12 cellular contexts compared by ENCODE assay signal in genomic region chr2:72895759-72896281, GRCh38. TPM values are rescaled to one million over a fixed set of nuclear protein-coding genes. Genes with fewer than 3 reads are reported as not detected.
DNase-seq lines count a peak whose midpoint lies in the region; ATAC-seq and TF ChIP-seq lines count a peak whose summit lies in the region.
"Had no signal": no experiment of that assay in that cellular context is flagged by ENCODE, and none has a peak within 500 bp of the region (broad histone marks: within the 10 kb centered on the region; RNA-seq: fewer than 3 reads in every experiment).

No MANE protein-coding gene starts in this region.

- no peak overlapping the region for H3K9ac ChIP-seq in rectal smooth muscle tissue (ENCODE audit: low read length)

- H3K9me3 Mint-ChIP-seq in WTC11 = no peaks in the 10 kb centered on the region

- H3K36me3 Mint-ChIP-seq in WTC11 (no peaks in the 10 kb centered on the region), T-helper 17 cell (ENCODE audit: low read depth) (peaks cover 7% of the 10 kb centered on the region)

- CTCF ChIA-PET in WTC11 (lab: Charles Lee) = interaction anchor here (1.0 to 7.4 kb wide), 16 partner anchors 8 to 306 kb away, joined by 3 to 218 read pairs (median 38); partner anchors contain the start of genes EMX1, NOTO and SPR

- no peak for TF ChIP-seq POLR2A in heart left ventricle (IDR thresholded peaks at IDR 0.05)

- H3K27me3 Mint-ChIP-seq in WTC11 (ENCODE audit: low read depth) = peaks cover 68% of the 10 kb centered on the region
- H3K27me3 Mint-ChIP-seq in T-helper 17 cell = peaks cover 84% of the 10 kb centered on the region

- no peak overlapping the region for H3K4me3 Mint-ChIP-seq in WTC11
- H3K4me3 Mint-ChIP-seq in T-helper 17 cell = no peak overlapping the region

- H3K4me1 Mint-ChIP-seq in WTC11 = peaks cover 30% of the 10 kb centered on the region
- H3K4me1 Mint-ChIP-seq in T-helper 17 cell = peaks cover 6% of the 10 kb centered on the region

- H3K27ac Mint-ChIP-seq in WTC11 (no peak overlapping the region), T-helper 17 cell (no peak overlapping the region)

- peaks cover 0 to 36% (median 9%) of the 10 kb centered on the region in 9 donors for H3K27me3 ChIP-seq in heart left ventricle
- H3K27me3 ChIP-seq in rectal smooth muscle tissue (ENCODE audit: control insufficient read depth, insufficient read depth, low read length) = peaks cover 6% of the 10 kb centered on the region

- H3K4me3 ChIP-seq in heart left ventricle (peak overlapping the region in 3 of 12 donors; percentile 12 to 20 (median 13)), rectal smooth muscle tissue (ENCODE audit: low read length) (peak overlapping the region; percentile 20)
- H3K4me3 ChIP-seq: PC-9 had no signal

- H3K36me3 ChIP-seq in heart left ventricle (peaks cover 0 to 15% (median 9%) of the 10 kb centered on the region in 9 donors), rectal smooth muscle tissue (ENCODE audit: control insufficient read depth, insufficient read depth, low read length) (peaks cover 9% of the 10 kb centered on the region)

- intact Hi-C loops in heart left ventricle (cut with DNase I) = loop anchor here in 7 of 10 donors (2.0 to 10.0 kb wide), 5 partner anchors 76 to 265 kb away; no protein-coding TSS in a partner anchor

- 8 to 16% (median 11%) methylated on average over 10 to 16 of the region's 16 CpGs for WGBS in heart left ventricle, 4 donors

- peaks cover 0 to 22% (median 11%) of the 10 kb centered on the region in 12 donors for H3K4me1 ChIP-seq in heart left ventricle
- no peaks in the 10 kb centered on the region for H3K4me1 ChIP-seq in rectal smooth muscle tissue (ENCODE audit: control insufficient read depth, insufficient read depth, low read length)
- H3K4me1 ChIP-seq: Caco-2 had no signal

- ATAC-seq in WTC11 (no peak), heart left ventricle (peak in 3 of 4 donors; percentile 34 to 47 (median 37)), HG03565 (IDR thresholded peaks at IDR 0.05; ENCODE audit: unreplicated experiment) (no peak), HG03439 (IDR thresholded peaks at IDR 0.05; ENCODE audit: unreplicated experiment) (no peak), T-helper 17 cell (no peak)

- H3K9me3 ChIP-seq in heart left ventricle = no peaks in the 10 kb centered on the region
- no peaks in the 10 kb centered on the region for H3K9me3 ChIP-seq in T-helper 17 cell (ENCODE audit: control insufficient read depth, low read length, poor library complexity, severe bottlenecking)
- H3K9me3 ChIP-seq: Caco-2 had no signal

- H3K27ac ChIP-seq in heart left ventricle = no peak overlapping the region
- no peak overlapping the region for H3K27ac ChIP-seq in rectal smooth muscle tissue (ENCODE audit: low read depth, low read length)
- H3K27ac ChIP-seq: PC-9 had no signal

- DNase-seq in GM04503 (ENCODE audit: low read depth) (peak; percentile 17), WTC11 (ENCODE audit: low spot score) (no peak), heart left ventricle (peak in 4 of 5 donors; percentile 45 to 71 (median 46)), NCI-H146 (lab: John Stamatoyannopoulos, UW) (no peak), T-helper 17 cell (no peak)
- DNase-seq: activated CD4-positive, alpha-beta T cell treated with anti-CD3 and anti-CD28 coated beads, Interleukin-2, amount 50 U/mL, for 1 hour; Caco-2 had no signal

- no peak for TF ChIP-seq CTCF in WTC11 (IDR thresholded peaks at IDR 0.05)
- no peak for TF ChIP-seq CTCF in heart left ventricle (IDR thresholded peaks at IDR 0.05)

- POLR2A ChIA-PET in WTC11 (lab: Charles Lee) = interaction anchor here (1.0 to 1.5 kb wide), 2 partner anchors 24 to 175 kb away, joined by 3 to 4 read pairs; partner anchors contain the start of gene SFXN5

TF ChIP-seq in WTC11, 78 proteins besides CTCF, POLR2A, EP300 and RAD21:
- TF ChIP-seq SOX15 (CRISPR knock-in tag; IDR thresholded peaks at IDR 0.05) (no peak), MYBL2 (CRISPR knock-in tag; IDR thresholded peaks at IDR 0.05) (no peak), FOXK1 (CRISPR knock-in tag; IDR thresholded peaks at IDR 0.05) (no peak), ZNF232 (CRISPR knock-in tag; IDR thresholded peaks at IDR 0.05) (no peak), MLX (CRISPR knock-in tag; IDR thresholded peaks at IDR 0.05) (no peak), ZBTB43 (CRISPR knock-in tag; IDR thresholded peaks at IDR 0.05) (peak; percentile 51; the same call in 1 of the 2 replicates)

RNA-seq across cellular contexts. Expression of gene SPR, which starts 8.6 kb away (rescaled TPM):
- total RNA-seq in WTC11 (2021) (9.4 to 13.2 TPM (median 13.0 TPM) in 3 replicates), heart left ventricle (10 to 100 TPM; 33.1 to 64.7 (median 39.4) TPM), T-helper 17 cell (1 to 10 TPM in 1 of 2 donors, under 1 TPM in 1; 0.60 to 1.1 TPM)
- polyA plus RNA-seq in heart left ventricle = 10 to 100 TPM; 24.3 to 51.6 TPM

RNA-seq across cellular contexts. Expression of gene EMX1, which starts 21.5 kb away (rescaled TPM):
- total RNA-seq in WTC11 (2021) (3.6 to 4.4 TPM (median 3.8 TPM) in 3 replicates), heart left ventricle (not detected), T-helper 17 cell (not detected)
- not detected for polyA plus RNA-seq in heart left ventricle
- total RNA-seq: PC-9, subcutaneous adipose tissue had no signal

Comparison
In these comparisons a context has a peak if more than half of its experiments do, and no peak if none do; other contexts are left out.
1. DNase-seq: peak in GM04503 (single experiment) and heart left ventricle (4 of 5); none in WTC11 (single experiment), NCI-H146 (single experiment) and T-helper 17 cell (0 of 3).
2. ATAC-seq: peak in heart left ventricle (3 of 4); none in WTC11 (single experiment), HG03565 (single experiment), HG03439 (single experiment) and T-helper 17 cell (single experiment).